8 cellular contexts compared by ENCODE assay signal in the genomic region with DNA sequence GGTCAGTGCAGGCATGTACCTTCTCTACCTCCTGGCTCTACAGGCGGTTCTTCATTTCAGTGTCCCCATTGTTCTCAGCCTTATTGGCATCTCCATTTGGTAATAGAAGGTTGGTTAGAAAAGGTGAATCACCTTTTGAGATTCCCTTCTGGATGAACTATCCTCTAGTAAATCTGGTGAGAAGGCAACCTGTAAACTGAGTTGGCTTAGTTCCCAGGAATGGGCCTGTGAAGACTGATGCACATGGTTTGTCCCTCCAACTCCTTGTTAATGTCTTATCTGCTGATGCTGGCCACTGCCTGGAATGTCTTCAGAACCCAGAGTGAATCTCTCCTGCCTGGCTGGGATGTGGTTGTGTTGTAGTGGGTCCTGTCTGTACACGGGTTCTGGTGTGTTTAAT.
"Had no signal": no experiment of that assay in that cellular context is flagged by ENCODE, and none has a peak within 500 bp of the region (broad histone marks: within the 10 kb centered on the region; RNA-seq: fewer than 3 reads in every experiment).

No MANE protein-coding gene starts in this region.

- FAIRE-seq: H1, H54, HTR-8/SVneo had no signal

- ATAC-seq: GM23338 had no signal

- H2AFZ ChIP-seq: GM23338 had no signal

- H3K4me2 ChIP-seq: GM23338 had no signal

- DNase-seq: H9, HCEC 1CT, IMR-90, KBM-7 had no signal

- H3K4me3 ChIP-seq: GM23338 had no signal
